1 cellular context compared by ENCODE assay signal in genomic region chr1:27392778-27393635, GRCh38.
A peak's percentile ranks its signal among the peaks of the same experiment; 100 is the strongest.
TF ChIP-seq lines count a peak whose summit lies in the region.

No MANE protein-coding gene starts in this region.

TF ChIP-seq in H1, 55 proteins besides CTCF, POLR2A, EP300 and RAD21:
- TF ChIP-seq TAF7 (optimal IDR thresholded peaks at IDR 0.05; ENCODE audit: borderline replicate concordance, low read depth, low read length) (no peak), ASH2L (IDR thresholded peaks at IDR 0.05; ENCODE audit: low read length) (peak; percentile 70), PHF8 (conservative IDR thresholded peaks at IDR 0.05; ENCODE audit: low read depth, low read length) (peak; percentile 28; the same call in 1 of the 2 replicates), TAF1 (IDR thresholded peaks at IDR 0.05; ENCODE audit: low read depth, low read length) (0 out of 2 replicates have a peak, but pooled peaks have one; percentile 22), KDM4A (IDR thresholded peaks at IDR 0.05; ENCODE audit: low read depth, low read length, severe bottlenecking) (peak; percentile 6)
- TF ChIP-seq, protein P1, sequence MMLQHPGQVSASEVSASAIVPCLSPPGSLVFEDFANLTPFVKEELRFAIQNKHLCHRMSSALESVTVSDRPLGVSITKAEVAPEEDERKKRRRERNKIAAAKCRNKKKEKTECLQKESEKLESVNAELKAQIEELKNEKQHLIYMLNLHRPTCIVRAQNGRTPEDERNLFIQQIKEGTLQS (IDR thresholded peaks at IDR 0.05; ENCODE audit: insufficient read depth, low read depth, low read length) = no peak
